37 cellular contexts compared by ENCODE assay signal in genomic region chr4:188663369-188663768, GRCh38.
"Had no signal": no experiment of that assay in that cellular context is flagged by ENCODE, and none has a peak within 500 bp of the region (broad histone marks: within the 10 kb centered on the region; RNA-seq: fewer than 3 reads in every experiment).

No MANE protein-coding gene starts in this region.

- DNase-seq: activated CD4-positive, alpha-beta memory T cell treated with anti-CD3 and anti-CD28 coated beads, Interleukin-2, amount 10 ng/mL, durations not matched to agents 7 days and 5 days; activated CD4-positive, alpha-beta T cell treated with anti-CD3 and anti-CD28 coated beads for 1 hour; activated CD4-positive, alpha-beta T cell treated with anti-CD3 and anti-CD28 coated beads for 36 hours; activated CD4-positive, alpha-beta T cell treated with anti-CD3 and anti-CD28 coated beads for 48 hours; activated CD4-positive, alpha-beta T cell treated with anti-CD3 and anti-CD28 coated beads, Interleukin-2, amount 50 U/mL, for 48 hours; activated CD4-positive, CD25-positive, alpha-beta regulatory T cell; activated CD8-positive, alpha-beta memory T cell treated with anti-CD3 and anti-CD28 coated beads for 24 hours; activated CD8-positive, alpha-beta memory T cell treated with anti-CD3 and anti-CD28 coated beads, Interleukin-2, amount 10 ng/mL, durations not matched to agents 7 days and 5 days; activated CD8-positive, alpha-beta memory T cell treated with anti-CD3 and anti-CD28 coated beads, Interleukin-2, amount 50 U/mL, for 48 hours; activated CD8-positive, alpha-beta T cell treated with anti-CD3 and anti-CD28 coated beads, Interleukin-2, amount 10 ng/mL, durations not matched to agents 7 days and 5 days; activated effector memory CD4-positive, alpha-beta T cell treated with Interleukin-2 at 50 U/mL for 16 hours; activated gamma-delta T cell; activated naive CD4-positive, alpha-beta T cell treated with anti-CD3 and anti-CD28 coated beads, Interleukin-2, amount 10 ng/mL, durations not matched to agents 7 days and 5 days; activated naive CD4-positive, alpha-beta T cell treated with Interleukin-2 at 50 U/mL for 16 hours; activated naive CD8-positive, alpha-beta T cell treated with anti-CD3 and anti-CD28 coated beads, Interleukin-2, amount 10 ng/mL, durations not matched to agents 7 days and 5 days; activated naive CD8-positive, alpha-beta T cell treated with anti-CD3 and anti-CD28 coated beads, Interleukin-2, amount 50 U/mL, for 24 hours; activated T-cell treated with anti-CD3 and anti-CD28 coated beads, Interleukin-2, amount 50 U/mL, for 24 hours; activated T-cell treated with anti-CD3 and anti-CD28 coated beads, Interleukin-2, amount 50 U/mL, for 48 hours; amygdala; anterior cingulate cortex; caudate nucleus; cerebellar nuclear complex; T-helper 1 cell; T-helper 2 cell; T-helper 9 cell; WERI-Rb-1 had no signal

- H3K4me1 Mint-ChIP-seq: activated CD4-positive, alpha-beta memory T cell treated with anti-CD3 and anti-CD28 coated beads, Interleukin-2, amount 10 ng/mL, durations not matched to agents 7 days and 5 days; activated CD4-positive, alpha-beta T cell treated with anti-CD3 and anti-CD28 coated beads for 36 hours; activated CD8-positive, alpha-beta memory T cell treated with anti-CD3 and anti-CD28 coated beads, Interleukin-2, amount 10 ng/mL, durations not matched to agents 7 days and 5 days; activated naive CD4-positive, alpha-beta T cell treated with anti-CD3 and anti-CD28 coated beads, Interleukin-2, amount 10 ng/mL, durations not matched to agents 7 days and 5 days; activated naive CD4-positive, alpha-beta T cell treated with anti-CD3 and anti-CD28 coated beads, Interleukin-2, amount 50 U/mL, for 24 hours; activated naive CD8-positive, alpha-beta T cell treated with anti-CD3 and anti-CD28 coated beads, Interleukin-2, amount 10 ng/mL, durations not matched to agents 7 days and 5 days; activated naive CD8-positive, alpha-beta T cell treated with anti-CD3 and anti-CD28 coated beads, Interleukin-2, amount 50 U/mL, for 24 hours; central memory CD8-positive, alpha-beta T cell had no signal

- H3K27ac Mint-ChIP-seq: activated CD4-positive, alpha-beta memory T cell treated with anti-CD3 and anti-CD28 coated beads, Interleukin-2, amount 10 ng/mL, durations not matched to agents 7 days and 5 days; activated CD4-positive, alpha-beta T cell treated with anti-CD3 and anti-CD28 coated beads for 36 hours; activated CD8-positive, alpha-beta memory T cell treated with anti-CD3 and anti-CD28 coated beads, Interleukin-2, amount 10 ng/mL, durations not matched to agents 7 days and 5 days; activated CD8-positive, alpha-beta T cell treated with anti-CD3 and anti-CD28 coated beads, Interleukin-2, amount 10 ng/mL, durations not matched to agents 7 days and 5 days; activated naive CD4-positive, alpha-beta T cell treated with anti-CD3 and anti-CD28 coated beads, Interleukin-2, amount 10 ng/mL, durations not matched to agents 7 days and 5 days; activated naive CD4-positive, alpha-beta T cell treated with anti-CD3 and anti-CD28 coated beads, Interleukin-2, amount 50 U/mL, for 24 hours; activated naive CD8-positive, alpha-beta T cell; activated naive CD8-positive, alpha-beta T cell treated with anti-CD3 and anti-CD28 coated beads, Interleukin-2, amount 10 ng/mL, durations not matched to agents 7 days and 5 days; activated naive CD8-positive, alpha-beta T cell treated with anti-CD3 and anti-CD28 coated beads, Interleukin-2, amount 50 U/mL, for 24 hours; activated T-cell treated with anti-CD3 and anti-CD28 coated beads, Interleukin-2, amount 50 U/mL, for 24 hours; activated T-helper 2 cell treated with anti-CD3 and anti-CD28 coated beads, Interferon-gamma antibody, Interleukin-2, Interleukin-4, amounts not matched to agents 10 μg/mL and 5 μg/mL and 100 μg/mL, durations not matched to agents 14 hours and 24 hours and 36 hours; brain; T-helper 1 cell treated with Interleukin-12 subunit alpha and Interleukin-12 subunit beta and Interleukin-4 antibody, amounts not matched to agents 30 μg/mL and 1 μg/mL, for 36 hours; T-helper 2 cell treated with Interferon-gamma antibody and Interleukin-4, amounts not matched to agents 5 μg/mL and 100 μg/mL, for 36 hours; WTC11 had no signal

- H3K27me3 Mint-ChIP-seq: activated CD4-positive, alpha-beta memory T cell treated with anti-CD3 and anti-CD28 coated beads, Interleukin-2, amount 10 ng/mL, durations not matched to agents 7 days and 5 days; activated CD4-positive, alpha-beta T cell treated with anti-CD3 and anti-CD28 coated beads for 36 hours; activated CD8-positive, alpha-beta memory T cell treated with anti-CD3 and anti-CD28 coated beads, Interleukin-2, amount 10 ng/mL, durations not matched to agents 7 days and 5 days; activated naive CD4-positive, alpha-beta T cell treated with anti-CD3 and anti-CD28 coated beads, Interleukin-2, amount 10 ng/mL, durations not matched to agents 7 days and 5 days; activated naive CD4-positive, alpha-beta T cell treated with anti-CD3 and anti-CD28 coated beads, Interleukin-2, amount 50 U/mL, for 24 hours; activated naive CD8-positive, alpha-beta T cell; activated naive CD8-positive, alpha-beta T cell treated with anti-CD3 and anti-CD28 coated beads, Interleukin-2, amount 10 ng/mL, durations not matched to agents 7 days and 5 days; activated naive CD8-positive, alpha-beta T cell treated with anti-CD3 and anti-CD28 coated beads, Interleukin-2, amount 50 U/mL, for 24 hours; activated T-cell treated with anti-CD3 and anti-CD28 coated beads, Interleukin-2, amount 50 U/mL, for 24 hours; central memory CD8-positive, alpha-beta T cell had no signal

- H3K4me3 Mint-ChIP-seq: activated CD4-positive, alpha-beta memory T cell treated with anti-CD3 and anti-CD28 coated beads, Interleukin-2, amount 10 ng/mL, durations not matched to agents 7 days and 5 days; activated CD4-positive, alpha-beta T cell treated with anti-CD3 and anti-CD28 coated beads for 36 hours; activated CD8-positive, alpha-beta memory T cell treated with anti-CD3 and anti-CD28 coated beads, Interleukin-2, amount 10 ng/mL, durations not matched to agents 7 days and 5 days; activated CD8-positive, alpha-beta T cell treated with anti-CD3 and anti-CD28 coated beads, Interleukin-2, amount 10 ng/mL, durations not matched to agents 7 days and 5 days; activated naive CD4-positive, alpha-beta T cell treated with anti-CD3 and anti-CD28 coated beads, Interleukin-2, amount 10 ng/mL, durations not matched to agents 7 days and 5 days; activated naive CD4-positive, alpha-beta T cell treated with anti-CD3 and anti-CD28 coated beads, Interleukin-2, amount 50 U/mL, for 24 hours; activated naive CD8-positive, alpha-beta T cell; activated naive CD8-positive, alpha-beta T cell treated with anti-CD3 and anti-CD28 coated beads, Interleukin-2, amount 10 ng/mL, durations not matched to agents 7 days and 5 days; activated naive CD8-positive, alpha-beta T cell treated with anti-CD3 and anti-CD28 coated beads, Interleukin-2, amount 50 U/mL, for 24 hours; activated T-cell treated with anti-CD3 and anti-CD28 coated beads, Interleukin-2, amount 50 U/mL, for 24 hours; brain; central memory CD8-positive, alpha-beta T cell; T-helper 1 cell treated with Interleukin-12 subunit alpha and Interleukin-12 subunit beta and Interleukin-4 antibody, amounts not matched to agents 30 μg/mL and 1 μg/mL, for 36 hours; T-helper 2 cell treated with Interferon-gamma antibody and Interleukin-4, amounts not matched to agents 5 μg/mL and 100 μg/mL, for 36 hours; WTC11 had no signal

- FAIRE-seq: bronchial epithelial cell, TTC549 had no signal

- ATAC-seq: activated CD4-positive, alpha-beta T cell treated with anti-CD3 and anti-CD28 coated beads for 36 hours; activated CD4-positive, CD25-positive, alpha-beta regulatory T cell treated with anti-CD3 and anti-CD28 coated beads, Interleukin-2, amount 50 U/mL, for 24 hours; activated CD8-positive, alpha-beta memory T cell treated with anti-CD3 and anti-CD28 coated beads, Interleukin-2, amount 10 ng/mL, durations not matched to agents 7 days and 5 days; activated CD8-positive, alpha-beta T cell treated with anti-CD3 and anti-CD28 coated beads, Interleukin-2, amount 10 ng/mL, durations not matched to agents 7 days and 5 days; activated naive CD8-positive, alpha-beta T cell treated with anti-CD3 and anti-CD28 coated beads, Interleukin-2, amount 50 U/mL, for 24 hours; WTC11 had no signal

- H3K36me3 Mint-ChIP-seq: activated CD8-positive, alpha-beta memory T cell treated with anti-CD3 and anti-CD28 coated beads, Interleukin-2, amount 10 ng/mL, durations not matched to agents 7 days and 5 days; activated naive CD4-positive, alpha-beta T cell treated with anti-CD3 and anti-CD28 coated beads, Interleukin-2, amount 10 ng/mL, durations not matched to agents 7 days and 5 days; activated naive CD4-positive, alpha-beta T cell treated with anti-CD3 and anti-CD28 coated beads, Interleukin-2, amount 50 U/mL, for 24 hours; activated naive CD8-positive, alpha-beta T cell; activated naive CD8-positive, alpha-beta T cell treated with anti-CD3 and anti-CD28 coated beads, Interleukin-2, amount 10 ng/mL, durations not matched to agents 7 days and 5 days; brain had no signal
